Comparison of ENCODE assay signal across 35 cellular contexts in the genomic region with DNA sequence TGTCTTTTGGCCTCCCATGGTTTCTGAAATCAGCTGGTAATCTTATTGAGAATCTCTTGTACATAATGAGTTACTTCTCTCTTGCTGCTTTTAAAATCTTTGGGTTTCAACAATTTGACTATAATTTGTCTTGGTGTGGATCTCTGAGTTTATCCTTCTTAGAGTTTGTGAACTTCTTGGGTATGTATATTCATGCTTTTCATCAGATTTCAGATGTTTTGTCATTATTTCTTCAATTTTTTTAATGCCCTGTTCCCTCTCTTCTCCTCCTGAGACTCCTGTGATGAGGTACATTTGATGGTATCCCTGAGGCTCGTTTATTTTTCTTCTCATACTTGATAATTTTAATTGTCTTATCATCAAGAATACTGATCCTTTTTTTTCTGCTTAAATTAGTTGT. TPM values are rescaled to one million over a fixed set of nuclear protein-coding genes. Genes with fewer than 3 reads are reported as not detected.
"Had no signal": no experiment of that assay in that cellular context is flagged by ENCODE, and none has a peak within 500 bp of the region (broad histone marks: within the 10 kb centered on the region; RNA-seq: fewer than 3 reads in every experiment).

No MANE protein-coding gene starts in this region.

- H3K27ac Mint-ChIP-seq: natural killer cell; nephron; neural progenitor cell; progenitor cell of endocrine pancreas; stimulated activated memory B cell treated with anti-CD40 and anti-IgM and Interleukin-4, amounts not matched to agents 10 μg/mL and 1 μg/mL and 100 μg/mL, for 72 hours; stimulated activated naive CD8-positive, alpha-beta T cell treated with anti-CD3 and anti-CD28 coated beads, Interleukin-15, amount 100 ng/mL, for 72 hours had no signal

- H3K79me2 ChIP-seq: parathyroid adenoma had no signal

- ATAC-seq: naive thymus-derived CD4-positive, alpha-beta T cell; natural killer cell; psoas muscle; right cardiac atrium; sciatic nerve; stimulated activated memory B cell treated with anti-CD40 and anti-IgM and Interleukin-4, amounts not matched to agents 10 μg/mL and 1 μg/mL and 100 μg/mL, for 72 hours; stimulated activated naive CD8-positive, alpha-beta T cell treated with anti-CD3 and anti-CD28 coated beads, Interleukin-15, amount 100 ng/mL, for 72 hours; stimulated activated naive CD8-positive, alpha-beta T cell treated with anti-CD3 and anti-CD28 coated beads, Interleukin-15, Interleukin-2, amounts not matched to agents 100 U/mL and 50 U/mL, for 24 hours had no signal

- H3K36me3 ChIP-seq: neural progenitor cell, ovary, spleen, suprapubic skin, tibial artery, transverse colon, upper lobe of left lung, vagina had no signal

- H3K4me1 ChIP-seq: neural progenitor cell, parathyroid adenoma, psoas muscle, transverse colon had no signal

- H3K27me3 ChIP-seq: neural progenitor cell, ovary, spleen, suprapubic skin, testis, tibial artery, transverse colon, upper lobe of left lung, vagina had no signal

- H3K4me3 Mint-ChIP-seq: naive thymus-derived CD4-positive, alpha-beta T cell; natural killer cell; nephron; neural progenitor cell; stimulated activated memory B cell treated with anti-CD40 and anti-IgM and Interleukin-4, amounts not matched to agents 10 μg/mL and 1 μg/mL and 100 μg/mL, for 72 hours; stimulated activated naive CD8-positive, alpha-beta T cell treated with anti-CD3 and anti-CD28 coated beads, Interleukin-15, amount 100 ng/mL, for 72 hours had no signal

- H3K4me2 ChIP-seq: neural progenitor cell, smooth muscle cell had no signal

- FAIRE-seq: urothelium cell line had no signal

- H3K4me3 ChIP-seq: neural progenitor cell, ovary, psoas muscle, skin epidermis, smooth muscle cell, spleen, suprapubic skin, testis, tibial artery, transverse colon, upper lobe of left lung, vagina had no signal

- H3K27ac ChIP-seq: neural progenitor cell, ovary, parathyroid adenoma, psoas muscle, skin epidermis, spleen, suprapubic skin, testis, tibial artery, transverse colon, upper lobe of left lung, vagina had no signal

- H3K4me1 Mint-ChIP-seq: naive thymus-derived CD4-positive, alpha-beta T cell; natural killer cell; neural progenitor cell; stimulated activated naive CD8-positive, alpha-beta T cell treated with anti-CD3 and anti-CD28 coated beads, Interleukin-15, amount 100 ng/mL, for 72 hours had no signal

- DNase-seq: naive thymus-derived CD4-positive, alpha-beta T cell; natural killer cell; occipital lobe; ovary; posterior cingulate gyrus; psoas muscle; right cardiac atrium; stimulated activated CD4-positive, alpha-beta T cell treated with anti-CD3 and anti-CD28 coated beads, Interleukin-12 subunit alpha, Interleukin-12 subunit beta, amount 100 ng/mL, for 4 hours; stimulated activated CD4-positive, alpha-beta T cell treated with anti-CD3 and anti-CD28 coated beads, Interleukin-1b, Interleukin-23, amount 100 ng/mL, for 48 hours; stimulated activated CD4-positive, alpha-beta T cell treated with anti-CD3 and anti-CD28 coated beads, Interleukin-4, amount 100 ng/mL, for 1 hour; stimulated activated CD4-positive, alpha-beta T cell treated with anti-CD3 and anti-CD28 coated beads, Interleukin-4, amount 100 ng/mL, for 4 hours; stimulated activated CD8-positive, alpha-beta memory T cell treated with anti-CD3 and anti-CD28 coated beads, Interleukin-4, amount 100 ng/mL, for 48 hours; stimulated activated naive CD4-positive, alpha-beta T cell; stimulated activated naive CD8-positive, alpha-beta T cell treated with anti-CD3 and anti-CD28 coated beads, Interleukin-15, amount 100 ng/mL, for 72 hours; stimulated activated naive CD8-positive, alpha-beta T cell treated with anti-CD3 and anti-CD28 coated beads, Interleukin-15, Interleukin-2, amounts not matched to agents 100 U/mL and 50 U/mL, for 24 hours; substantia nigra; tibial artery; transverse colon; upper lobe of left lung had no signal

- H2AFZ ChIP-seq: neural progenitor cell, parathyroid adenoma had no signal

- H3K36me3 Mint-ChIP-seq: natural killer cell; neural progenitor cell; stimulated activated memory B cell treated with anti-CD40 and anti-IgM and Interleukin-4, amounts not matched to agents 10 μg/mL and 1 μg/mL and 100 μg/mL, for 72 hours had no signal

- H3K9me3 ChIP-seq: ovary, psoas muscle, spleen, suprapubic skin, testis, tibial artery, transverse colon, upper lobe of left lung, vagina had no signal

- H3K9ac ChIP-seq: neural progenitor cell, parathyroid adenoma had no signal

RNA-seq across cellular contexts. Expression of a gene that starts 2.2 kb away (rescaled TPM):
- total RNA-seq: naive thymus-derived CD4-positive, alpha-beta T cell; natural killer cell; occipital lobe; osteoblast; progenitor cell of endocrine pancreas; renal cortical epithelial cell; sciatic nerve; smooth muscle cell had no signal
- polyA plus RNA-seq: naive thymus-derived CD4-positive, alpha-beta T cell; neural cell; smooth muscle cell had no signal

RNA-seq across cellular contexts. Expression of a gene that starts 21.1 kb away (rescaled TPM):
- total RNA-seq: naive thymus-derived CD4-positive, alpha-beta T cell; natural killer cell; occipital lobe; osteoblast; psoas muscle; renal cortical epithelial cell; smooth muscle cell; testis; transverse colon had no signal
- polyA plus RNA-seq: naive thymus-derived CD4-positive, alpha-beta T cell; neural cell; smooth muscle cell had no signal

RNA-seq across cellular contexts. Expression of a gene that starts 49.7 kb away (rescaled TPM):
- total RNA-seq: naive thymus-derived CD4-positive, alpha-beta T cell; natural killer cell; renal cortical epithelial cell; sciatic nerve; transverse colon; vagina had no signal
- polyA plus RNA-seq: naive thymus-derived CD4-positive, alpha-beta T cell had no signal
